Comparison of ENCODE assay signal across 8 cellular contexts in the genomic region with DNA sequence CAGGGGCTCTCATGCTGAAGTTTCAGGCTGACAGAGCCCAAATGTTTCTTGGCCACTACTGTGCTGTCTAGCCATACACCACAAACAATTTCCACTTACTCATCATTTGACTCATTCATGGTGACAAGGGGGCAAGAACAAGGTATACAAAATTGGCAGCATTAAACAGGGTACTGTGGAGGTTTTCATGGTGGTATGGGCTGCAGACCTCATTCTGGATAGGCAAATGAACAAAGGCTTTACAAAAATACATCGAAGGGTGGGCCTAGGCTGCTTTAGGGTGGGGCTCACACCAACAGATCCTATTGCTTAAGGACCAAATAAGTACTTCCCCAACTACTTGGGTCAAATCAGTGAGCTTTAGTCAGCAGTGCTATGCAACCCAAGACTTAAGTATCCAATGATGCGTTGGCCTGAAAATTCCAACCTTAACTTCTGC. TPM values are rescaled to one million over a fixed set of nuclear protein-coding genes. Genes with fewer than 3 reads are reported as not detected.
DNase-seq lines count a peak whose midpoint lies in the region; ATAC-seq and TF ChIP-seq lines count a peak whose summit lies in the region.

No MANE protein-coding gene starts in this region.

- no peaks in the 10 kb centered on the region for H3K9me3 ChIP-seq in CD4-positive, alpha-beta T cell (ENCODE audit: control insufficient read depth, low read length)

- H3K36me3 Mint-ChIP-seq in CD4-positive, alpha-beta T cell (ENCODE audit: low read depth), result peaks cover 76% of the 10 kb centered on the region
- H3K36me3 Mint-ChIP-seq in stimulated activated naive B cell treated with anti-CD40 and anti-IgM and Interleukin-4, amounts not matched to agents 10 μg/mL and 1 μg/mL and 100 μg/mL, for 72 hours, result peaks cover 33 to 55% of the 10 kb centered on the region in 2 donors

- no peak for DNase-seq in CD4-positive, alpha-beta T cell
- DNase-seq in LHCN-M2 (ENCODE audit: low read depth), result peak; percentile 75
- DNase-seq in cardiac fibroblast (ENCODE audit: low read depth in 2 of 2), result peak; percentile 45 to 88
- no peak for DNase-seq in stimulated activated naive B cell treated with anti-CD40 and anti-IgM and Interleukin-4, amounts not matched to agents 10 μg/mL and 1 μg/mL and 100 μg/mL, for 72 hours
- no peak for DNase-seq in NCI-H2227 treated with DMSO at 0.1 percent for 48 hours (lab: John Stamatoyannopoulos, UW)
- no peak for DNase-seq in NCI-H2171 (lab: John Stamatoyannopoulos, UW)
- no peak for DNase-seq in NAMALWA (ENCODE audit: low spot score)

- POLR2A ChIA-PET in CD4-positive, alpha-beta T cell (lab: Charles Lee), result interaction anchor here (0.8 to 1.2 kb wide), 3 partner anchors 12 to 66 kb away, joined by 3 to 4 read pairs (median 3); no protein-coding TSS in a partner anchor

- H3K27me3 Mint-ChIP-seq in CD4-positive, alpha-beta T cell, result no peaks in the 10 kb centered on the region
- H3K27me3 Mint-ChIP-seq in stimulated activated naive B cell treated with anti-CD40 and anti-IgM and Interleukin-4, amounts not matched to agents 10 μg/mL and 1 μg/mL and 100 μg/mL, for 72 hours, result no peaks in the 10 kb centered on the region

- intact Hi-C loops in CD4-positive, alpha-beta T cell (cut with DNase I, micrococcal nuclease), result loop anchor here (5.0 kb wide), 2 partner anchors 55 to 65 kb away; partner anchors contain the start of gene N4BP1 (in 1 of the 2)

- peak; percentile 16 for ATAC-seq in CD4-positive, alpha-beta T cell (ENCODE audit: poor library complexity)
- ATAC-seq in GM21367 (IDR thresholded peaks at IDR 0.05; ENCODE audit: unreplicated experiment), result peak; percentile 81
- ATAC-seq in stimulated activated naive B cell treated with anti-CD40 and anti-IgM and Interleukin-4, amounts not matched to agents 10 μg/mL and 1 μg/mL and 100 μg/mL, for 72 hours (replicated peaks), result peak; percentile 84 to 86

- H3K4me3 Mint-ChIP-seq in CD4-positive, alpha-beta T cell, result peak overlapping the region; percentile 31
- peak overlapping the region; percentile 0 to 56 for H3K4me3 Mint-ChIP-seq in stimulated activated naive B cell treated with anti-CD40 and anti-IgM and Interleukin-4, amounts not matched to agents 10 μg/mL and 1 μg/mL and 100 μg/mL, for 72 hours

- H3K9me3 Mint-ChIP-seq in CD4-positive, alpha-beta T cell, result no peaks in the 10 kb centered on the region
- H3K9me3 Mint-ChIP-seq in stimulated activated naive B cell treated with anti-CD40 and anti-IgM and Interleukin-4, amounts not matched to agents 10 μg/mL and 1 μg/mL and 100 μg/mL, for 72 hours, result no peaks in the 10 kb centered on the region

- H3K27ac ChIP-seq in CD4-positive, alpha-beta T cell (ENCODE audit: low read depth, low read length), result no peak overlapping the region

- CTCF ChIA-PET in CD4-positive, alpha-beta T cell (lab: Charles Lee), result interaction anchor here (1.2 to 9.9 kb wide), 3 partner anchors 34 to 74 kb away, joined by 3 to 73 read pairs (median 6); no protein-coding TSS in a partner anchor

- no peak for TF ChIP-seq CTCF in CD4-positive, alpha-beta T cell (IDR thresholded peaks at IDR 0.05)
- no peak for TF ChIP-seq CTCF in cardiac fibroblast (IDR thresholded peaks at IDR 0.05; ENCODE audit: low read depth, low read length)

- peaks cover 82% of the 10 kb centered on the region for H3K4me1 Mint-ChIP-seq in CD4-positive, alpha-beta T cell (ENCODE audit: low read depth)
- peaks cover 34 to 82% of the 10 kb centered on the region in 2 donors for H3K4me1 Mint-ChIP-seq in stimulated activated naive B cell treated with anti-CD40 and anti-IgM and Interleukin-4, amounts not matched to agents 10 μg/mL and 1 μg/mL and 100 μg/mL, for 72 hours

- no peaks in the 10 kb centered on the region for H3K27me3 ChIP-seq in CD4-positive, alpha-beta T cell (ENCODE audit: control insufficient read depth, insufficient read depth, low read length)

- H3K4me3 ChIP-seq in cardiac fibroblast (replicated peaks in 1 of 2; ENCODE audit: low read depth in 2 of 2, low read length in 2 of 2), result no peak overlapping the region

- peak overlapping the region; percentile 8 for H3K27ac Mint-ChIP-seq in CD4-positive, alpha-beta T cell
- peak overlapping the region; percentile 89 for H3K27ac Mint-ChIP-seq in stimulated activated naive B cell treated with anti-CD40 and anti-IgM and Interleukin-4, amounts not matched to agents 10 μg/mL and 1 μg/mL and 100 μg/mL, for 72 hours

RNA-seq across cellular contexts. Expression of gene N4BP1, which starts 53.0 kb away (rescaled TPM):
- 100 to 1,000 TPM; 122 to 125 TPM for total RNA-seq in CD4-positive, alpha-beta T cell
- 12.5 and 16.2 TPM in 2 replicates for total RNA-seq in LHCN-M2 (2014; rRNA removed)
- 7.3 TPM for polyA plus RNA-seq in LHCN-M2 (2012)

Comparison
In these comparisons a context has a peak if more than half of its experiments do, and no peak if none do; other contexts are left out.
1. ATAC-seq: peak in every context shown above with its lines; median percentile 85 in stimulated activated naive B cell treated with anti-CD40 and anti-IgM and Interleukin-4, amounts not matched to agents 10 μg/mL and 1 μg/mL and 100 μg/mL, for 72 hours; 81 in GM21367; 16 in CD4-positive, alpha-beta T cell.
2. DNase-seq: peak in LHCN-M2 (single experiment) and cardiac fibroblast (2 of 2); none in CD4-positive, alpha-beta T cell (0 of 10), stimulated activated naive B cell treated with anti-CD40 and anti-IgM and Interleukin-4, amounts not matched to agents 10 μg/mL and 1 μg/mL and 100 μg/mL, for 72 hours (single experiment), NCI-H2227 treated with DMSO at 0.1 percent for 48 hours (single experiment), NCI-H2171 (single experiment) and NAMALWA (single experiment).